Comparison of ENCODE assay signal across 8 cellular contexts in the genomic region with DNA sequence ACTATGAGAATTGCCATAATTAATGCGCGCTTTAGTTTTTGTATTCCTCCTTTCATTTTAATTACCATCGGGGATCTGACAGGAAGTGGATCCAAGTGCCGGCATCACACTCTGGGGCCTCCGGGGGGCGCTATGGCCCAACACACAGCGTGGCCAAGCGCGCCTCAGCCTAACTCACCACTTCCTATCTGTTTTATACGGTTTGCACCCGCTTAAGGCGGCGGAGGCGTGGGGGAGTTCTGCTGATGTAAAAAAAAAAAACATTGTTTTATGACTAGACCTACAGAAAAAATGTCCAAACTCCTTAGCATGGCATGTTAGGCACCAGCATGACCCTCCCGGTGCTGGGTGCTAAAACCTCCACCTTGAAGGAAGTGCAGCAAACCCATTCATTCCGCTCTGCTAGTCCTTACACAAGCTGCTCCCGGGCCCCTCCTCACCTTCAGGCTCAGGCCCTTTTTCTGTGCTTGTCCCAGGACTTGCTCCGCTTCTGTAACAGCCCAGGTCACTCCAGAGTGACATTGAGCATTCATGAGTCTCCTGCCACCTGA. TPM values are rescaled to one million over a fixed set of nuclear protein-coding genes. Genes with fewer than 3 reads are reported as not detected.
DNase-seq lines count a peak whose midpoint lies in the region; ATAC-seq lines count a peak whose summit lies in the region.

No MANE protein-coding gene starts in this region.

- H3K27ac ChIP-seq in BLaER1 treated with 17β-estradiol and CSF1 and Interleukin-3, amounts not matched to agents 10 nM and 100 nM: no peak overlapping the region

- DNase-seq in HT-29 (ENCODE audit: low spot score) (peak; percentile 26), T-helper 17 cell (peak; percentile 53 to 74 (median 61)), adipocyte (ENCODE audit: low read depth) (peak; percentile 41), immature natural killer cell (peak; percentile 86 to 88 (median 87))
- peak; percentile 71 to 83 for DNase-seq in stimulated activated CD4-positive, alpha-beta T cell treated with anti-CD3 and anti-CD28 coated beads, Interleukin-2, amount 100 ng/mL, for 48 hours

- H3K36me3 ChIP-seq in BLaER1 treated with 17β-estradiol and CSF1 and Interleukin-3, amounts not matched to agents 10 nM and 100 nM: no peaks in the 10 kb centered on the region
- no peaks in the 10 kb centered on the region for H3K36me3 ChIP-seq in adipocyte (ENCODE audit: control insufficient read depth, insufficient read depth, low read length, severe bottlenecking)

- H3K27me3 Mint-ChIP-seq in T-helper 17 cell (peaks cover 44% of the 10 kb centered on the region), immature natural killer cell (ENCODE audit: low read depth in 3 of 3) (peaks cover 7 to 16% (median 8%) of the 10 kb centered on the region in 3 donors)

- no peak overlapping the region for H3K9ac ChIP-seq in BLaER1 treated with 17β-estradiol and CSF1 and Interleukin-3, amounts not matched to agents 10 nM and 100 nM
- H3K9ac ChIP-seq in adipocyte (ENCODE audit: low read length): no peak overlapping the region

- peaks cover 14 to 45% (median 36%) of the 10 kb centered on the region in 10 experiments for H3K4me1 ChIP-seq in BLaER1 treated with 17β-estradiol and CSF1 and Interleukin-3, amounts not matched to agents 10 nM and 100 nM
- H3K4me1 ChIP-seq in adipocyte (ENCODE audit: control insufficient read depth, insufficient read depth, low read length): no peaks in the 10 kb centered on the region

- ATAC-seq in T-helper 17 cell: peak; percentile 89
- no peak for ATAC-seq in HG02970 (IDR thresholded peaks at IDR 0.05; ENCODE audit: low FRiP score, unreplicated experiment)
- no peak for ATAC-seq in HG03097 (IDR thresholded peaks at IDR 0.05; ENCODE audit: low FRiP score, unreplicated experiment)

- H3K4me1 Mint-ChIP-seq in T-helper 17 cell (peaks cover 23% of the 10 kb centered on the region), immature natural killer cell (peaks cover 38 to 46% of the 10 kb centered on the region in 2 donors)

- H4K20me1 ChIP-seq in BLaER1 treated with 17β-estradiol and CSF1 and Interleukin-3, amounts not matched to agents 10 nM and 100 nM: no peaks in the 10 kb centered on the region; a peak in 1 of 22 replicates

- H3K9me3 Mint-ChIP-seq in immature natural killer cell: no peaks in the 10 kb centered on the region

- H3K4me3 ChIP-seq in BLaER1 treated with 17β-estradiol and CSF1 and Interleukin-3, amounts not matched to agents 10 nM and 100 nM: no peak overlapping the region
- no peak overlapping the region for H3K4me3 ChIP-seq in adipocyte (ENCODE audit: low read length)

- H3K27me3 ChIP-seq in BLaER1 treated with 17β-estradiol and CSF1 and Interleukin-3, amounts not matched to agents 10 nM and 100 nM: peaks cover 0 to 19% (median 13%) of the 10 kb centered on the region in 11 experiments; a peak in 15 of 22 replicates
- peaks cover 24% of the 10 kb centered on the region for H3K27me3 ChIP-seq in adipocyte (replicated peaks; ENCODE audit: control insufficient read depth, insufficient read depth, low read length)

- H3K4me3 Mint-ChIP-seq in T-helper 17 cell: no peak overlapping the region
- peak overlapping the region; percentile 62 to 83 (median 66) for H3K4me3 Mint-ChIP-seq in immature natural killer cell

- peak overlapping the region; percentile 27 to 71 (median 56) for H3K4me2 ChIP-seq in BLaER1 treated with 17β-estradiol and CSF1 and Interleukin-3, amounts not matched to agents 10 nM and 100 nM

- H3K27ac Mint-ChIP-seq in T-helper 17 cell: no peak overlapping the region
- H3K27ac Mint-ChIP-seq in immature natural killer cell: peak overlapping the region; percentile 83 to 89 (median 86)

- H3K36me3 Mint-ChIP-seq in T-helper 17 cell (ENCODE audit: low read depth) (peaks cover 10% of the 10 kb centered on the region), immature natural killer cell (no peaks in the 10 kb centered on the region)

- H3K9me3 ChIP-seq in BLaER1 treated with 17β-estradiol and CSF1 and Interleukin-3, amounts not matched to agents 10 nM and 100 nM (replicated peaks in 1 of 11): no peaks in the 10 kb centered on the region
- H3K9me3 ChIP-seq in T-helper 17 cell (ENCODE audit: control insufficient read depth, low read length, poor library complexity, severe bottlenecking) (no peaks in the 10 kb centered on the region), adipocyte (ENCODE audit: control insufficient read depth, low read length) (no peaks in the 10 kb centered on the region)

RNA-seq across cellular contexts. Expression of a gene that starts 4.5 kb away (rescaled TPM):
- 0.03 and 0.23 TPM in 2 replicates for total RNA-seq in HT-29 (2014; rRNA removed; shearing (Covaris generic))
- total RNA-seq in T-helper 17 cell: 1 to 10 TPM; 2.0 to 2.3 TPM
- 1 to 10 TPM; 1.3 to 1.8 (median 1.7) TPM for polyA plus RNA-seq in immature natural killer cell

RNA-seq across cellular contexts. Expression of a gene that starts 24.1 kb away (rescaled TPM):
- total RNA-seq in HT-29 (2014; rRNA removed; shearing (Covaris generic)): 139 and 146 TPM in 2 replicates
- total RNA-seq in T-helper 17 cell: 100 to 1,000 TPM; 112 to 135 TPM
- 100 to 1,000 TPM; 110 to 185 (median 133) TPM for polyA plus RNA-seq in immature natural killer cell

RNA-seq across cellular contexts. Expression of a gene that starts 35.7 kb away (rescaled TPM):
- total RNA-seq in HT-29 (2014; rRNA removed; shearing (Covaris generic)): 365 and 383 TPM in 2 replicates
- total RNA-seq in T-helper 17 cell: 100 to 1,000 TPM; 254 to 274 TPM
- 10 to 100 TPM; 69.5 to 94.8 (median 71.2) TPM for polyA plus RNA-seq in immature natural killer cell

Comparison
In these comparisons a context has a peak if more than half of its experiments do, and no peak if none do; other contexts are left out.
1. DNase-seq: peak in every context shown above with its lines; median percentile 87 in immature natural killer cell; 77 in stimulated activated CD4-positive, alpha-beta T cell treated with anti-CD3 and anti-CD28 coated beads, Interleukin-2, amount 100 ng/mL, for 48 hours; 61 in T-helper 17 cell; 41 in adipocyte; 26 in HT-29.